Comparison of ENCODE assay signal across 8 cellular contexts in the genomic region with DNA sequence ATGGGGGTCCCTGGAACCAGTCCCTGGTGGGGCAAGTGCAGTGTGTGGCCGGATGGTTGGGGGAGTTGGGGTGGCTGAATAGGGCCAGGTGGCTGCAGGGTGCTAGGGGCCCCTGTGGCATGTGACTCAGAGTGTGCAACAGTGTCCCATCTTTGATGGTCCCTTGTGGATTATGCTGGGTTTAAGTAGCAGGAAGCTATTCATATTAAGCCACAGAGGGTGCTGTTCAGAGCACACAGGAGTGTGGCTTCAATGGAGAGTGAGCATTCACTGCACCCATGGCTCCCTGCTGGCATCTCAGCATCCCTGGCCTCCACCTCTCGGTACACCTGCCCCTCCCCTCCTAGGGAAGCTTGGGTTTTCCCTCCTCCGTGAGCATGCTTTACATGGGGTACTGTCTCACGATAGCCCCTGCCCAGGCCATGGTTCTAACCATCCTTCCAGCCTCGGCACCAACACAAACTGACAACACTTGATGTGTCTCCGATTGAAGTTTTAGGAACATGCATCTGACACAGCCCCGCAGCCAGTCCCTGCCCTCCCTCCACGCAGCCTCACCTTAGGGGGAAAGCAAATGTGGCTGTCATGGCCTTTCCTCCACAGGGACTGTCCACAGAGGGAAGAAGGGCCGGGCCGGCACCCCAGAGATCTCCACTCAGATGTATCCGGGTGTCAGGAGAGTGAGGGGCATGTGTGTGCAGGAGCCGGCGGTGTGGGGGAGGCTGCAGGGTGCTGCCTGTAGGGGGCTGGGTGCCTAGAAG. TPM values are rescaled to one million over a fixed set of nuclear protein-coding genes. Genes with fewer than 3 reads are reported as not detected.
A peak's percentile ranks its signal among the peaks of the same experiment; 100 is the strongest.
DNase-seq lines count a peak whose midpoint lies in the region; ATAC-seq and TF ChIP-seq lines count a peak whose summit lies in the region.

No MANE protein-coding gene starts in this region.

- POLR2A ChIA-PET in CD4-positive, alpha-beta memory T cell (lab: Charles Lee; ENCODE audit: partially characterized antibody): interaction anchor here (1.1 to 5.2 kb wide), 7 partner anchors 7 to 887 kb away, joined by 3 to 80 read pairs (median 9); partner anchors contain the start of gene PPIF
- POLR2A ChIA-PET in RWPE1 (lab: Yijun Ruan, JAX; ENCODE audit: low non-redundant PET): no interaction called here
- POLR2A ChIA-PET in HEK293T (lab: Yijun Ruan, JAX): no interaction called here

- no peaks in the 10 kb centered on the region for H3K9me3 ChIP-seq in CD4-positive, alpha-beta memory T cell (ENCODE audit: control insufficient read depth in 1 of 2, low read length in 2 of 2)

- peak overlapping the region in 1 of 2 donors; percentile 27 for H3K4me3 ChIP-seq in CD4-positive, alpha-beta memory T cell (ENCODE audit: low read length in 2 of 2)
- H3K4me3 ChIP-seq in fibroblast of villous mesenchyme (ENCODE audit: low read depth, low read length): no peak overlapping the region

- peak overlapping the region in 6 of 7 donors; percentile 61 to 97 (median 94) for H3K27ac Mint-ChIP-seq in CD4-positive, alpha-beta memory T cell

- H3K36me3 Mint-ChIP-seq in CD4-positive, alpha-beta memory T cell: peaks cover 0 to 15% of the 10 kb centered on the region in 2 donors

- peaks cover 0 to 4% (median 3%) of the 10 kb centered on the region in 8 donors for H3K9me3 Mint-ChIP-seq in CD4-positive, alpha-beta memory T cell

- H3K4me1 ChIP-seq in CD4-positive, alpha-beta memory T cell (ENCODE audit: insufficient read depth, low read length): peaks cover 67% of the 10 kb centered on the region

- CTCF ChIA-PET in CD4-positive, alpha-beta memory T cell (lab: Charles Lee; ENCODE audit: partially characterized antibody): interaction anchor here (0.7 to 4.7 kb wide), 8 partner anchors 10 to 151 kb away, joined by 3 to 44 read pairs (median 4); partner anchors contain the start of gene PPIF
- CTCF ChIA-PET in RWPE1 (lab: Yijun Ruan, JAX): no interaction called here
- CTCF ChIA-PET in HEK293T (lab: Yijun Ruan, JAX): no interaction called here

- ATAC-seq in GM18907 (IDR thresholded peaks at IDR 0.05; ENCODE audit: unreplicated experiment) (peak; percentile 73), HG03060 (IDR thresholded peaks at IDR 0.05; ENCODE audit: low read depth, unreplicated experiment) (peak; percentile 76)

- TF ChIP-seq CTCF in RWPE1 (conservative IDR thresholded peaks at IDR 0.05; ENCODE audit: low read depth) (no peak), fibroblast of villous mesenchyme (IDR thresholded peaks at IDR 0.05; ENCODE audit: insufficient read depth, low read depth, low read length) (peak; percentile 16)

- DNase-seq in CD4-positive, alpha-beta memory T cell: peak in 2 of 5 donors; percentile 8 to 26
- DNase-seq in RWPE1 (ENCODE audit: low spot score) (no peak), fibroblast of villous mesenchyme (ENCODE audit: low read depth) (no peak), NCI-H2029 (lab: John Stamatoyannopoulos, UW) (no peak), NCI-H2081 (lab: John Stamatoyannopoulos, UW) (no peak), HEK293T (ENCODE audit: extremely low spot score) (no peak)

- no peaks in the 10 kb centered on the region for H3K27me3 ChIP-seq in CD4-positive, alpha-beta memory T cell (ENCODE audit: insufficient read depth, low read length)

- H3K36me3 ChIP-seq in CD4-positive, alpha-beta memory T cell (ENCODE audit: insufficient read depth, low read length): no peaks in the 10 kb centered on the region

- peaks cover 1 to 4% of the 10 kb centered on the region in 2 donors for H3K27me3 Mint-ChIP-seq in CD4-positive, alpha-beta memory T cell

- peaks cover 55 to 69% (median 60%) of the 10 kb centered on the region in 4 donors for H3K4me1 Mint-ChIP-seq in CD4-positive, alpha-beta memory T cell

- intact Hi-C loops in CD4-positive, alpha-beta memory T cell (cut with micrococcal nuclease): loop anchor here (1.0 to 2.0 kb wide), 4 partner anchors 14 to 74 kb away; partner anchors contain the start of gene PPIF

- no peak overlapping the region for H3K27ac ChIP-seq in CD4-positive, alpha-beta memory T cell (ENCODE audit: low read depth, low read length)
- H3K27ac ChIP-seq in RWPE1: peak overlapping the region; percentile 75

- peak overlapping the region; percentile 73 to 87 (median 82) for H3K4me3 Mint-ChIP-seq in CD4-positive, alpha-beta memory T cell

TF ChIP-seq in HEK293T, 16 proteins besides CTCF, POLR2A, EP300 and RAD21:
- TF ChIP-seq CTBP1 (IDR thresholded peaks at IDR 0.05; ENCODE audit: borderline replicate concordance) (no peak), BHLHE40 (IDR thresholded peaks at IDR 0.05; ENCODE audit: borderline replicate concordance) (no peak), FOXK2 (IDR thresholded peaks at IDR 0.05) (no peak), FOXA1 (IDR thresholded peaks at IDR 0.05) (no peak), FOXM1 (IDR thresholded peaks at IDR 0.05; ENCODE audit: borderline replicate concordance) (no peak), SP1 (IDR thresholded peaks at IDR 0.05) (no peak), LEF1 (IDR thresholded peaks at IDR 0.05; ENCODE audit: borderline replicate concordance) (no peak), ARNT (IDR thresholded peaks at IDR 0.05) (no peak), ZNF384 (IDR thresholded peaks at IDR 0.05) (no peak), ELF4 (IDR thresholded peaks at IDR 0.05) (no peak), NFRKB (IDR thresholded peaks at IDR 0.05) (no peak), L3MBTL2 (conservative IDR thresholded peaks at IDR 0.05) (no peak), SUZ12 (IDR thresholded peaks at IDR 0.05) (no peak), HDGF (IDR thresholded peaks at IDR 0.05; ENCODE audit: borderline replicate concordance) (no peak)
- TF ChIP-seq, protein P1, sequence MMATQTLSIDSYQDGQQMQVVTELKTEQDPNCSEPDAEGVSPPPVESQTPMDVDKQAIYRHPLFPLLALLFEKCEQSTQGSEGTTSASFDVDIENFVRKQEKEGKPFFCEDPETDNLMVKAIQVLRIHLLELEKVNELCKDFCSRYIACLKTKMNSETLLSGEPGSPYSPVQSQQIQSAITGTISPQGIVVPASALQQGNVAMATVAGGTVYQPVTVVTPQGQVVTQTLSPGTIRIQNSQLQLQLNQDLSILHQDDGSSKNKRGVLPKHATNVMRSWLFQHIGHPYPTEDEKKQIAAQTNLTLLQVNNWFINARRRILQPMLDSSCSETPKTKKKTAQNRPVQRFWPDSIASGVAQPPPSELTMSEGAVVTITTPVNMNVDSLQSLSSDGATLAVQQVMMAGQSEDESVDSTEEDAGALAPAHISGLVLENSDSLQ (IDR thresholded peaks at IDR 0.05): no peak

RNA-seq across cellular contexts. Expression of gene PPIF, which starts 30.4 kb away (rescaled TPM):
- total RNA-seq in CD4-positive, alpha-beta memory T cell: 10 to 100 TPM; 26.3 to 33.7 TPM
- polyA plus RNA-seq in CD4-positive, alpha-beta memory T cell: 10 to 100 TPM; 10.6 to 13.1 TPM
- 32.9 and 42.7 TPM in 2 replicates for total RNA-seq in fibroblast of villous mesenchyme
